25 cellular contexts compared by ENCODE assay signal in genomic region chr14:71684323-71684722, GRCh38.
"Had no signal": no experiment of that assay in that cellular context is flagged by ENCODE, and none has a peak within 500 bp of the region (broad histone marks: within the 10 kb centered on the region; RNA-seq: fewer than 3 reads in every experiment).

No MANE protein-coding gene starts in this region.

- H3K27me3 Mint-ChIP-seq: naive B cell had no signal

- H3K27ac ChIP-seq: coronary artery, dorsolateral prefrontal cortex, epithelial cell of prostate, esophagus squamous epithelium, gastrocnemius medialis, heart right ventricle, left lung, lower lobe of right lung had no signal

- H3K9me3 ChIP-seq: esophagus squamous epithelium, gastrocnemius medialis, heart right ventricle, left lung, lower lobe of right lung, mucosa of descending colon had no signal

- DNase-seq: dermis blood vessel endothelial cell; dorsolateral prefrontal cortex; effector CD4-positive, alpha-beta T cell; effector memory CD4-positive, alpha-beta T cell; erythroblast; esophagus squamous epithelium; foreskin fibroblast; foreskin melanocyte; gastrocnemius medialis; glutamatergic neuron; head of caudate nucleus; heart right ventricle; hippocampal formation; kidney glomerular epithelial cell; left colon; left lung; left ventricle myocardium superior; lower lobe of right lung; mesenchymal stem cell; mucosa of descending colon; naive B cell had no signal

- ATAC-seq: esophagus mucosa, gastrocnemius medialis, heart right ventricle, left colon, left lung, left ventricle myocardium superior, lower lobe of right lung, mucosa of descending colon had no signal

- H3K36me3 ChIP-seq: gastrocnemius medialis had no signal

- H3K4me3 ChIP-seq: coronary artery, dorsolateral prefrontal cortex, esophagus squamous epithelium, gastrocnemius medialis, heart right ventricle, left lung, lower lobe of right lung, mucosa of descending colon had no signal

- H3K27me3 ChIP-seq: dorsolateral prefrontal cortex, esophagus squamous epithelium, gastrocnemius medialis, heart right ventricle, left lung had no signal

- H3K4me3 Mint-ChIP-seq: mesothelial cell of epicardium had no signal

- H3K4me1 ChIP-seq: esophagus squamous epithelium, gastrocnemius medialis, left lung, lower lobe of right lung had no signal

- H3K27ac Mint-ChIP-seq: mesothelial cell of epicardium had no signal

- H3K9me3 Mint-ChIP-seq: mesothelial cell of epicardium, naive B cell had no signal
